In genomic region chr22:36463783-36464184, GRCh38 we compare ENCODE assay signal across 13 cellular contexts. TPM values are rescaled to one million over a fixed set of nuclear protein-coding genes. Genes with fewer than 3 reads are reported as not detected.
DNase-seq lines count a peak whose midpoint lies in the region; ATAC-seq, FAIRE-seq and TF ChIP-seq lines count a peak whose summit lies in the region.
"Had no signal": no experiment of that assay in that cellular context is flagged by ENCODE, and none has a peak within 500 bp of the region (broad histone marks: within the 10 kb centered on the region; RNA-seq: fewer than 3 reads in every experiment).

No MANE protein-coding gene starts in this region.

- TF ChIP-seq CTCF in K562 (IDR thresholded peaks at IDR 0.05 in 2 of 3, conservative IDR thresholded peaks at IDR 0.05 in 1 of 3; ENCODE audit: insufficient read depth in 2 of 3, low read depth in 1 of 3, low read length in 3 of 3) (no peak), upper lobe of right lung (IDR thresholded peaks at IDR 0.05) (no peak), osteoblast (IDR thresholded peaks at IDR 0.05; ENCODE audit: extremely low read depth, low read depth, low read length) (no peak), SK-N-SH (IDR thresholded peaks at IDR 0.05) (no peak)

- intact Hi-C loops in K562 (cut with micrococcal nuclease) = no loop called here
- intact Hi-C loops in left cardiac atrium (cut with DNase I) = loop anchor here in 1 of 2 donors (10.0 kb wide), 2 partner anchors 79 to 139 kb away; partner anchors contain the start of gene MYH9
- intact Hi-C loops in posterior vena cava (cut with DNase I) = loop anchor here (2.0 to 10.0 kb wide), 2 partner anchors 77 to 99 kb away; partner anchors contain the start of gene MYH9 (in 1 of the 2)
- intact Hi-C loops in upper lobe of right lung (cut with DNase I) = no loop called here

- H3K27me3 ChIP-seq in K562 (ENCODE audit: control insufficient read depth in 2 of 2, insufficient read depth in 2 of 2, low read length in 2 of 2) (no peaks in the 10 kb centered on the region), upper lobe of right lung (no peaks in the 10 kb centered on the region), osteoblast (ENCODE audit: insufficient read depth, low read length) (no peaks in the 10 kb centered on the region), SK-N-SH (ENCODE audit: insufficient read depth) (no peaks in the 10 kb centered on the region)

- no peaks in the 10 kb centered on the region for H3K9me1 ChIP-seq in K562 (ENCODE audit: control insufficient read depth, insufficient read depth, low read length)

- BruUV-seq in K562 (replicated peaks; lab: Mats Ljungman, UMichigan) = no TSS peak

- H3K36me3 ChIP-seq in K562 (ENCODE audit: control insufficient read depth, insufficient read depth, low read length) (peaks cover 18% of the 10 kb centered on the region; the same call in 2 of the 3 replicates), upper lobe of right lung (no peaks in the 10 kb centered on the region), osteoblast (ENCODE audit: insufficient read depth, low read length) (no peaks in the 10 kb centered on the region), SK-N-SH (replicated peaks in 1 of 2; ENCODE audit: control insufficient read depth in 1 of 2, insufficient read depth in 2 of 2, low read length in 1 of 2) (no peaks in the 10 kb centered on the region)

- TF ChIP-seq EP300 in K562 (IDR thresholded peaks at IDR 0.05; ENCODE audit: low read length) (no peak), SK-N-SH (IDR thresholded peaks at IDR 0.05; ENCODE audit: borderline replicate concordance in 1 of 2, low read depth in 1 of 2, low read length in 1 of 2) (no peak)

- 66% methylated on average over 10 of the region's 17 CpGs for WGBS in K562 (ENCODE audit: insufficient coverage, low coverage, missing lambda C conversion rate)
- 90% methylated on average over 17 of the region's 17 CpGs for WGBS in SK-N-SH (ENCODE audit: low lambda C conversion rate)

- no peak for ATAC-seq in K562
- ATAC-seq in left cardiac atrium = peak; percentile 1 to 46
- peak; percentile 34 for ATAC-seq in upper lobe of right lung

- no peak for DNase-seq in K562 (ENCODE audit: extremely low read depth in 1 of 4, low spot score in 3 of 4)
- DNase-seq in left cardiac atrium = peak; percentile 84
- peak; percentile 89 for DNase-seq in posterior vena cava (ENCODE audit: low spot score)
- DNase-seq in upper lobe of right lung = peak; percentile 77
- no peak for DNase-seq in osteoblast (ENCODE audit: insufficient read length, low spot score, missing footprints)
- DNase-seq in activated T-cell treated with anti-CD3 and anti-CD28 coated beads, Interleukin-2, amount 50 U/mL, for 48 hours = no peak
- no peak for DNase-seq in cerebellar nuclear complex (lab: John Stamatoyannopoulos, UW)
- DNase-seq in SK-N-SH = no peak
- DNase-seq: activated CD4-positive, alpha-beta T cell treated with anti-CD3 and anti-CD28 coated beads for 4 hours; CD4-positive, CD25-positive, alpha-beta regulatory T cell; NCI-H1694; NCI-H69; RPMI8226 had no signal

- H3K4me3 ChIP-seq in K562 (no peak overlapping the region), upper lobe of right lung (no peak overlapping the region), osteoblast (ENCODE audit: insufficient read depth, low read length) (no peak overlapping the region), SK-N-SH (ENCODE audit: low read depth in 2 of 2, low read length in 1 of 2) (no peak overlapping the region)

- in situ Hi-C loops in K562 (cut with MboI) = no loop called here

- H3K4me1 ChIP-seq in K562 (replicated peaks in 1 of 2; ENCODE audit: control insufficient read depth in 2 of 2, insufficient read depth in 2 of 2, low read length in 2 of 2) = peaks cover 19 to 44% of the 10 kb centered on the region in 2 experiments
- peaks cover 49% of the 10 kb centered on the region for H3K4me1 ChIP-seq in upper lobe of right lung
- peaks cover 47% of the 10 kb centered on the region for H3K4me1 ChIP-seq in osteoblast (ENCODE audit: insufficient read depth, low read length)
- H3K4me1 ChIP-seq in SK-N-SH (ENCODE audit: control insufficient read depth in 1 of 2, insufficient read depth in 2 of 2, low read depth in 1 of 2, low read length in 1 of 2) = peaks cover 3 to 55% of the 10 kb centered on the region in 2 experiments; a peak in 3 of 4 replicates

- no peaks in the 10 kb centered on the region for H4K20me1 ChIP-seq in K562 (replicated peaks; ENCODE audit: control insufficient read depth, insufficient read depth, low read length)
- H4K20me1 ChIP-seq in osteoblast (ENCODE audit: insufficient read depth, low read length) = no peaks in the 10 kb centered on the region
- no peaks in the 10 kb centered on the region for H4K20me1 ChIP-seq in SK-N-SH (ENCODE audit: insufficient read depth)

- H3K9me2 ChIP-seq in SK-N-SH = no peaks in the 10 kb centered on the region

- H3K27ac ChIP-seq in K562 (ENCODE audit: extremely low read depth, low read depth, low read length) (no peak overlapping the region), upper lobe of right lung (peak overlapping the region; percentile 75), osteoblast (ENCODE audit: low read depth, low read length) (no peak overlapping the region), SK-N-SH (ENCODE audit: low read depth in 2 of 2, low read length in 1 of 2) (no peak overlapping the region)

- no peak overlapping the region for H3K9ac ChIP-seq in K562 (ENCODE audit: insufficient read depth in 1 of 2, low read depth in 2 of 2, low read length in 2 of 2)
- no peak overlapping the region for H3K9ac ChIP-seq in SK-N-SH

- POLR2A ChIA-PET in K562 (lab: Yijun Ruan, JAX) = interaction anchor here (1.0 kb wide), 1 partner anchor 8 kb away, joined by 3 read pairs; no protein-coding TSS in a partner anchor
- POLR2A ChIA-PET in SK-N-SH (lab: Yijun Ruan, JAX) = no interaction called here

- H3F3A ChIP-seq in SK-N-SH (replicated peaks; ENCODE audit: insufficient read depth) = peaks cover 41% of the 10 kb centered on the region

- TF ChIP-seq RAD21 in K562 (CRISPR knock-in tag; conservative IDR thresholded peaks at IDR 0.05 in 1 of 2, IDR thresholded peaks at IDR 0.05 in 1 of 2) (no peak), SK-N-SH (IDR thresholded peaks at IDR 0.05; ENCODE audit: low read length) (no peak)

- CTCF ChIA-PET in K562 (lab: Yijun Ruan, JAX; ENCODE audit: low intra/inter-chr PET ratio) (interaction anchor here (0.6 kb wide), 1 partner anchor 117 kb away, joined by 3 read pairs; no protein-coding TSS in a partner anchor), SK-N-SH (lab: Yijun Ruan, JAX) (interaction anchor here (1.1 to 16.8 kb wide), 2 partner anchors 166 to 177 kb away, joined by 3 to 329 read pairs; no protein-coding TSS in a partner anchor)

- no peak for FAIRE-seq in K562 (lab: Jason Lieb, UNC)

- H2AFZ ChIP-seq in K562 (ENCODE audit: low read depth, low read length) = no peak overlapping the region
- no peak overlapping the region for H2AFZ ChIP-seq in osteoblast (ENCODE audit: low read length)
- H2AFZ ChIP-seq in SK-N-SH (ENCODE audit: low read depth) = no peak overlapping the region

- TF ChIP-seq POLR2A in K562 (conservative IDR thresholded peaks at IDR 0.05) = no peak

- H3K79me2 ChIP-seq in K562 (ENCODE audit: control insufficient read depth, insufficient read depth, low read length) (no peaks in the 10 kb centered on the region), osteoblast (ENCODE audit: insufficient read depth, low read length) (peaks cover 5% of the 10 kb centered on the region), SK-N-SH (ENCODE audit: insufficient read depth) (peaks cover 12% of the 10 kb centered on the region)

- H3K4me2 ChIP-seq in K562 (ENCODE audit: insufficient read depth, low read length) (no peak overlapping the region), osteoblast (ENCODE audit: insufficient read depth, low read length) (no peak overlapping the region), SK-N-SH (no peak overlapping the region)

- no peaks in the 10 kb centered on the region for H3K9me3 ChIP-seq in K562 (replicated peaks; ENCODE audit: control insufficient read depth, insufficient read depth, low read depth, low read length)
- H3K9me3 ChIP-seq in upper lobe of right lung = no peaks in the 10 kb centered on the region
- no peaks in the 10 kb centered on the region for H3K9me3 ChIP-seq in osteoblast (ENCODE audit: low read depth, low read length)
- H3K9me3 ChIP-seq in SK-N-SH = no peaks in the 10 kb centered on the region

RNA-seq across cellular contexts. Expression of gene TXN2, which starts 17.7 kb away (rescaled TPM):
- 17.4 and 41.4 TPM in 2 replicates for total RNA-seq in K562 (2011; cell fraction: chromatin; rRNA removed; ENCODE audit: low replicate concordance)
- total RNA-seq in K562 (2011; cell fraction: nucleolus; rRNA removed) = 38.5 and 47.9 TPM in 2 replicates
- 38.9 and 53.1 TPM in 2 replicates for total RNA-seq in K562 (2011; cell fraction: nucleoplasm; rRNA removed)
- total RNA-seq in K562 (2014; rRNA removed) (95.0 and 111 TPM in 2 replicates), K562 (2014; rRNA removed; fragmentation: Illumina TruSeq; extraction: Trizol) (46.2 and 48.5 TPM in 2 replicates), K562 (2015; rRNA removed; fragmentation: Illumina TruSeq; extraction: Trizol) (48.6 and 55.6 TPM in 2 replicates), K562 (2021) (118 TPM in 2 replicates), left cardiac atrium (10 to 100 TPM; 91.5 to 96.8 TPM), posterior vena cava (10 to 100 TPM; 38.7 to 50.1 TPM), upper lobe of right lung (54.2 TPM), osteoblast (17.4 and 18.6 TPM in 2 replicates)
- polyA plus RNA-seq in K562 (2011; rRNA removed) (163 and 187 TPM in 2 replicates), K562 (2014; fragmentation: Illumina TruSeq; extraction: Trizol) (108 and 125 TPM in 2 replicates), K562 (2014; fragmentation: Nextera tagmentation; extraction: Ambion mirVana) (100 to 1,000 TPM; 306 to 399 TPM), K562 (2014; rRNA removed) (160 and 186 TPM in 2 replicates), SK-N-SH (2012; rRNA removed) (251 and 284 TPM in 2 replicates)
- polyA plus RNA-seq in K562 (2011; cell fraction: cytosol; rRNA removed) = 281 and 292 TPM in 2 replicates
- polyA plus RNA-seq in K562 (2011; cell fraction: nucleus; rRNA removed) = 107 and 113 TPM in 2 replicates
- 124 and 188 TPM in 2 replicates for polyA plus RNA-seq in K562 (2012)
- 149 and 167 TPM in 2 replicates for polyA minus RNA-seq in K562 (2011; rRNA and poly(A)+ RNA removed)
- 55.2 and 64.8 TPM in 2 replicates for polyA minus RNA-seq in K562 (2011; cell fraction: cytosol; rRNA and poly(A)+ RNA removed)
- polyA minus RNA-seq in K562 (2011; cell fraction: nucleus; rRNA and poly(A)+ RNA removed) = 13.1 and 24.8 TPM in 2 replicates
- 212 and 258 TPM in 2 replicates for polyA plus RNA-seq in SK-N-SH (2012; cell fraction: cytosol; rRNA removed)
- polyA plus RNA-seq in SK-N-SH (2012; cell fraction: nucleus; rRNA removed) = 151 and 162 TPM in 2 replicates

RNA-seq across cellular contexts. Expression of gene FOXRED2, which starts 43.1 kb away (rescaled TPM):
- 10.1 and 19.1 TPM in 2 replicates for total RNA-seq in K562 (2011; cell fraction: chromatin; rRNA removed; ENCODE audit: low replicate concordance)
- total RNA-seq in K562 (2011; cell fraction: nucleolus; rRNA removed) = 17.4 and 20.0 TPM in 2 replicates
- 16.1 and 24.4 TPM in 2 replicates for total RNA-seq in K562 (2011; cell fraction: nucleoplasm; rRNA removed)
- total RNA-seq in K562 (2014; rRNA removed) = 11.2 and 14.1 TPM in 2 replicates
- 5.7 and 5.8 TPM in 2 replicates for total RNA-seq in K562 (2014; rRNA removed; fragmentation: Illumina TruSeq; extraction: Trizol)
- 7.8 and 8.9 TPM in 2 replicates for total RNA-seq in K562 (2015; rRNA removed; fragmentation: Illumina TruSeq; extraction: Trizol)
- total RNA-seq in K562 (2021) = 42.3 and 48.4 TPM in 2 replicates
- 2.8 and 3.8 TPM in 2 replicates for polyA plus RNA-seq in K562 (2011; rRNA removed)
- 4.5 and 6.9 TPM in 2 replicates for polyA plus RNA-seq in K562 (2011; cell fraction: cytosol; rRNA removed)
- polyA plus RNA-seq in K562 (2011; cell fraction: nucleus; rRNA removed) = 5.0 and 9.6 TPM in 2 replicates
- 15.8 and 21.8 TPM in 2 replicates for polyA plus RNA-seq in K562 (2012)
- 19.8 and 20.6 TPM in 2 replicates for polyA plus RNA-seq in K562 (2014; fragmentation: Illumina TruSeq; extraction: Trizol)
- 1 to 10 TPM; 5.4 to 5.7 TPM for polyA plus RNA-seq in K562 (2014; fragmentation: Nextera tagmentation; extraction: Ambion mirVana)
- polyA plus RNA-seq in K562 (2014; rRNA removed) = 10.1 and 14.3 TPM in 2 replicates
- 4.2 and 5.8 TPM in 2 replicates for polyA minus RNA-seq in K562 (2011; rRNA and poly(A)+ RNA removed)
- 11.1 and 14.3 TPM in 2 replicates for polyA minus RNA-seq in K562 (2011; cell fraction: cytosol; rRNA and poly(A)+ RNA removed)
- polyA minus RNA-seq in K562 (2011; cell fraction: nucleus; rRNA and poly(A)+ RNA removed) = 4.0 and 4.6 TPM in 2 replicates
- 1 to 10 TPM; 5.1 to 8.5 TPM for total RNA-seq in left cardiac atrium
- 10 to 100 TPM in 1 of 2 donors, 1 to 10 TPM in 1; 7.9 to 17.2 TPM for total RNA-seq in posterior vena cava
- total RNA-seq in upper lobe of right lung = 15.3 TPM
- 15.9 and 16.3 TPM in 2 replicates for total RNA-seq in osteoblast
- 4.3 and 7.9 TPM in 2 replicates for polyA plus RNA-seq in SK-N-SH (2012; rRNA removed)
- 4.6 and 6.9 TPM in 2 replicates for polyA plus RNA-seq in SK-N-SH (2012; cell fraction: cytosol; rRNA removed)
- 6.2 and 6.6 TPM in 2 replicates for polyA plus RNA-seq in SK-N-SH (2012; cell fraction: nucleus; rRNA removed)

Comparison
In these comparisons a context has a peak if more than half of its experiments do, and no peak if none do; other contexts are left out.
1. DNase-seq: peak in left cardiac atrium (single experiment), posterior vena cava (single experiment) and upper lobe of right lung (single experiment); none in K562 (0 of 4), osteoblast (single experiment), activated T-cell treated with anti-CD3 and anti-CD28 coated beads, Interleukin-2, amount 50 U/mL, for 48 hours (0 of 2), cerebellar nuclear complex (0 of 2) and SK-N-SH (single experiment).
2. intact Hi-C loops: an anchor here in posterior vena cava (2.0 to 10.0 kb wide); none called in K562 and upper lobe of right lung.